3 cellular contexts compared by ENCODE assay signal in the genomic region with DNA sequence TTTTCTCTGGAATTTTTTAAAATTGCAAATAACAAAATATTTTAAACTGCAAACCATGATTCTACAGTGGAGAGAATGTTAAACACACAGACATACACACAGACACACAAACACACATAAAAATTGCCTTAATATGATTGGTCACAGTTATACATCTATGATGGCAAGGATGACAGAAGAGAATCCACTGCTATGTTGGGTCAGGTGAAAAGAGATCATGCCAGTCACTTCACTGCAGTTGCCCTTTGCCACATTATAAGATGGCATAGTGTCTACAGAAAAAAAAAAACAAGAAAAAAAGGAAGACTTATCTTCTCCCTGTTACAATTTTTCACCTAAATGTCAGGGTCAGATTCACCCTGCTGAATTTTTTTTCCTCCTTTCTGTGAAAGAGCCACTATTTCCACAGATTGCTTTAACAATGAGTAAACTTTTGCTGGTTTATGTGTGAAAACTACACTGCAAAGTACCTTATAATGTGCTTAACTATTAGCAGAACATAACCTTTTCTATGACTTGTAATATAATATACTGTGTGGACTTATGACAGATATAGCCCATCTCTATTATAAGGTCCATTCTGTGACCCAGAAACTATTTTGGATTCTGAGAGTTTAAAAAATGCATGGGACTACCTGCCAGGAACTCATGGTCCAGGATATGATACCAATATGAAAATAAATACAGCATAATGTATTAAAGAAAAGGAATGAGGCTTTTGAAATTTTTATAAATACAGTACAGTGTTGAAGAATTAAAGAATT.
"Had no signal": no experiment of that assay in that cellular context is flagged by ENCODE, and none has a peak within 500 bp of the region (broad histone marks: within the 10 kb centered on the region; RNA-seq: fewer than 3 reads in every experiment).

No MANE protein-coding gene starts in this region.

- ATAC-seq: GM12878 had no signal

- DNase-seq: GDM1, GF-D8 had no signal

- H3K4me3 ChIP-seq: GM12878 had no signal
